ENCODE assay signal across 1 cellular context in the genomic region with DNA sequence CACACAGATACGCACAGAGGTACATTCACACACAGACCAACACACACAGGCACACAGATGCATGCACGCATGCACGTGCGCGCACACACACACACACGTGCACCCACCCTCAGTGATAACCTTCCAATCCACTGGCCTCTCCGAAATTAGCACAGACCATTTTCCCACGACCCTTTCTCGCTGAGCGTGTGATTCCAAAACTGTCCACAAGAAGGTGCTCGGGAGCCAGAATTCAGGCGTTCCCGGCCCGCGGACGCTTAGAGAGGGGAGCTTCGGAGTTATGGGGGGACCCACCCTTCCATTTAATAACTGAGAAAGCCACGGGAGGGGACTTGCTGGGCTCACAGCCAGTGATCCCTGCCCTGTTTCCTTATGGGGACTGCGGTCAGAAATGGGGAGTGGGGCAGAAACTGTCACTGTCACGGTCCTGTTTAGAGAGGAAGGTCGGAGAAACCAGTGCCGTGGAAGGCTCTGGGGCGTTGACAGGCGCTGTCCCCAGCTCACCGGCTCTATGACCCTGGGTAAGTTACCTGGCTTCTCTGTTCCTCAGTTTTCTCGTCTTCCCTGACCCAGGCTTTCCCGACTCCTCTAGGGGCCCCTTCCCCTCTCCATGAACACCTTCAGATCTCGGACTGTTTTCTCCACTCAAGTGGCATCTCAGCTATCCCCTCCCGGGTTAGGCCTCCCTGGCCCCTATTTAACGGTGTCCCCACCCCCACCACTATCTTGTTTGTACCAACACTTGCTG.
TF ChIP-seq lines count a peak whose summit lies in the region.

No MANE protein-coding gene starts in this region.

TF ChIP-seq in GM23338, 12 proteins besides CTCF, POLR2A, EP300 and RAD21 (continued from another document):
- TF ChIP-seq ZNF462 (CRISPR knock-in tag; IDR thresholded peaks at IDR 0.05) (no peak), ZNF331 (CRISPR knock-in tag; IDR thresholded peaks at IDR 0.05; ENCODE audit: low read depth) (no peak), STAT1 (IDR thresholded peaks at IDR 0.05; ENCODE audit: unreplicated experiment) (no peak), ZNF114 (CRISPR knock-in tag; IDR thresholded peaks at IDR 0.05) (no peak)
